In genomic region chr2:86584164-86584913, GRCh38 we compare ENCODE assay signal across 9 cellular contexts. TPM values are rescaled to one million over a fixed set of nuclear protein-coding genes. Genes with fewer than 3 reads are reported as not detected.
A peak's percentile ranks its signal among the peaks of the same experiment; 100 is the strongest.
DNase-seq lines count a peak whose midpoint lies in the region; ATAC-seq, FAIRE-seq and TF ChIP-seq lines count a peak whose summit lies in the region.
"Had no signal": no experiment of that assay in that cellular context is flagged by ENCODE, and none has a peak within 500 bp of the region (broad histone marks: within the 10 kb centered on the region; RNA-seq: fewer than 3 reads in every experiment).

No MANE protein-coding gene starts in this region.

- no peak for TF ChIP-seq CTCF in fibroblast of the aortic adventitia (IDR thresholded peaks at IDR 0.05; ENCODE audit: insufficient read depth, low read length)

- DNase-seq in AML-193 (lab: John Stamatoyannopoulos, UW) (peak; percentile 33 to 42), OCI-M1 (lab: John Stamatoyannopoulos, UW) (peak; percentile 73), fibroblast of the aortic adventitia (ENCODE audit: low read depth) (peak; percentile 79), G401 (ENCODE audit: low spot score) (no peak), HTR-8/SVneo (ENCODE audit: insufficient read length, low spot score) (no peak), NCI-H1436 treated with DMSO at 0.1 percent for 48 hours (lab: John Stamatoyannopoulos, UW) (no peak)
- DNase-seq in stimulated activated naive CD4-positive, alpha-beta T cell treated with Interleukin-2 at 50 U/mL for 16 hours (lab: John Stamatoyannopoulos, UW) = no peak

- H3K4me3 ChIP-seq in fibroblast of the aortic adventitia (ENCODE audit: low read depth, low read length) = no peak overlapping the region
- H3K4me3 ChIP-seq: breast epithelium had no signal

- FAIRE-seq in HTR-8/SVneo (lab: Jason Lieb, UNC) = no peak

- in situ Hi-C loops in G401 (cut with HindIII; ENCODE audit: low sequenced_read_pairs) = no loop called here

- ATAC-seq in GM18907 (IDR thresholded peaks at IDR 0.05; ENCODE audit: unreplicated experiment) = peak; percentile 55

RNA-seq across cellular contexts. Expression of gene CHMP3, which starts 21.1 kb away (rescaled TPM):
- 87.5 and 202 TPM in 2 replicates for total RNA-seq in fibroblast of the aortic adventitia (ENCODE audit: low replicate concordance)
- 58.8 and 83.8 TPM in 2 replicates for total RNA-seq in G401 (2014; rRNA removed; shearing (Covaris generic))

RNA-seq across cellular contexts. Expression of gene RNF103, which starts 39.3 kb away (rescaled TPM):
- 25.0 and 25.1 TPM in 2 replicates for total RNA-seq in fibroblast of the aortic adventitia (ENCODE audit: low replicate concordance)
- 10.9 and 13.4 TPM in 2 replicates for total RNA-seq in G401 (2014; rRNA removed; shearing (Covaris generic))

Comparison
In these comparisons a context has a peak if more than half of its experiments do, and no peak if none do; other contexts are left out.
1. DNase-seq: peak in AML-193 (2 of 2), OCI-M1 (single experiment) and fibroblast of the aortic adventitia (single experiment); none in G401 (single experiment), HTR-8/SVneo (single experiment), stimulated activated naive CD4-positive, alpha-beta T cell treated with Interleukin-2 at 50 U/mL for 16 hours (single experiment) and NCI-H1436 treated with DMSO at 0.1 percent for 48 hours (single experiment).